7 cellular contexts compared by ENCODE assay signal in genomic region chr7:75410823-75411173, GRCh38. TPM values are rescaled to one million over a fixed set of nuclear protein-coding genes. Genes with fewer than 3 reads are reported as not detected.
A peak's percentile ranks its signal among the peaks of the same experiment; 100 is the strongest.
DNase-seq lines count a peak whose midpoint lies in the region; ATAC-seq and TF ChIP-seq lines count a peak whose summit lies in the region.
"Not testable (repeated sequence)": the region's sequence is repeated elsewhere in the genome, so short reads cannot be mapped to it uniquely, and the experiment has no call there.

No MANE protein-coding gene starts in this region.

- not testable (repeated sequence) for H3K4me1 ChIP-seq in HCT116 (ENCODE audit: control insufficient read depth in 1 of 2, insufficient read depth in 2 of 2, low read length in 2 of 2); PC-3 (ENCODE audit: insufficient read depth, low read length)

- POLR2A ChIA-PET in HCT116 (lab: Charles Lee); PC-3 (lab: Charles Lee; ENCODE audit: unreplicated experiment); activated naive CD8-positive, alpha-beta T cell treated with anti-CD3 and anti-CD28 coated beads, Interleukin-2, amount 10 ng/mL, durations not matched to agents 7 days and 5 days (lab: Charles Lee): not testable (repeated sequence)

- not testable (repeated sequence) for TF ChIP-seq POLR2A in HCT116 (IDR thresholded peaks at IDR 0.05; ENCODE audit: borderline replicate concordance, extremely low read depth, insufficient read depth, insufficient read length)

- H3K4me2 ChIP-seq in HCT116 (ENCODE audit: low read length); PC-3 (ENCODE audit: low read length): not testable (repeated sequence)

- not testable (repeated sequence) for TF ChIP-seq RAD21 in HCT116 (IDR thresholded peaks at IDR 0.05; ENCODE audit: low read depth)

- not testable (repeated sequence) for H3K9me2 ChIP-seq in HCT116 (ENCODE audit: insufficient read depth); PC-3 (replicated peaks; ENCODE audit: low read length)

- not testable (repeated sequence) for H3F3A ChIP-seq in PC-3 (ENCODE audit: low read length, unreplicated experiment)

- H3K27me3 Mint-ChIP-seq in activated naive CD8-positive, alpha-beta T cell treated with anti-CD3 and anti-CD28 coated beads, Interleukin-2, amount 10 ng/mL, durations not matched to agents 7 days and 5 days; memory B cell: not testable (repeated sequence)

- intact Hi-C loops in HCT116 (cut with micrococcal nuclease); PC-3 (cut with micrococcal nuclease): not testable (repeated sequence)

- ATAC-seq in GM18867 (IDR thresholded peaks at IDR 0.05; ENCODE audit: unreplicated experiment) = peak; percentile 10
- peak; percentile 5 for ATAC-seq in GM19463 (IDR thresholded peaks at IDR 0.05; ENCODE audit: unreplicated experiment)
- ATAC-seq in HCT116 = peak; percentile 33
- peak; percentile 14 for ATAC-seq in HG02943 (IDR thresholded peaks at IDR 0.05; ENCODE audit: low read depth, unreplicated experiment)
- peak; percentile 16 for ATAC-seq in PC-3
- peak; percentile 4 for ATAC-seq in activated naive CD8-positive, alpha-beta T cell treated with anti-CD3 and anti-CD28 coated beads, Interleukin-2, amount 10 ng/mL, durations not matched to agents 7 days and 5 days (ENCODE audit: low read depth)
- ATAC-seq in memory B cell (ENCODE audit: low read depth) = peak; percentile 11

- not testable (repeated sequence) for H3K4me1 Mint-ChIP-seq in activated naive CD8-positive, alpha-beta T cell treated with anti-CD3 and anti-CD28 coated beads, Interleukin-2, amount 10 ng/mL, durations not matched to agents 7 days and 5 days; memory B cell

- not testable (repeated sequence) for H3K9me3 ChIP-seq in HCT116 (ENCODE audit: control insufficient read depth in 1 of 2, insufficient read depth in 1 of 2, low read depth in 1 of 2, low read length in 2 of 2); PC-3 (ENCODE audit: low read length)

- H3K4me3 Mint-ChIP-seq in activated naive CD8-positive, alpha-beta T cell treated with anti-CD3 and anti-CD28 coated beads, Interleukin-2, amount 10 ng/mL, durations not matched to agents 7 days and 5 days; memory B cell: not testable (repeated sequence)

- not testable (repeated sequence) for H3K36me3 ChIP-seq in HCT116 (ENCODE audit: control insufficient read depth in 1 of 2, insufficient read depth in 2 of 2, low read length in 2 of 2); PC-3 (ENCODE audit: low read depth, low read length)

- not testable (repeated sequence) for H3K9me3 Mint-ChIP-seq in activated naive CD8-positive, alpha-beta T cell treated with anti-CD3 and anti-CD28 coated beads, Interleukin-2, amount 10 ng/mL, durations not matched to agents 7 days and 5 days; memory B cell

- not testable (repeated sequence) for TF ChIP-seq CTCF in HCT116 (IDR thresholded peaks at IDR 0.05 in 2 of 3, conservative IDR thresholded peaks at IDR 0.05 in 1 of 3; ENCODE audit: borderline replicate concordance in 1 of 3, insufficient read depth in 1 of 3, low read depth in 2 of 3, low read length in 2 of 3); PC-3 (conservative IDR thresholded peaks at IDR 0.05; ENCODE audit: low read depth, low read length)

- H3K27ac ChIP-seq in HCT116 (ENCODE audit: low read depth, low read length); PC-3 (ENCODE audit: low read length): not testable (repeated sequence)

- not testable (repeated sequence) for H2AFZ ChIP-seq in HCT116 (ENCODE audit: low read depth, low read length, poor library complexity, severe bottlenecking); PC-3 (ENCODE audit: low read length)

- not testable (repeated sequence) for H3K79me2 ChIP-seq in HCT116 (ENCODE audit: insufficient read depth, low read length); PC-3 (ENCODE audit: low read length)

- H3K36me3 Mint-ChIP-seq in activated naive CD8-positive, alpha-beta T cell treated with anti-CD3 and anti-CD28 coated beads, Interleukin-2, amount 10 ng/mL, durations not matched to agents 7 days and 5 days; memory B cell: not testable (repeated sequence)

- not testable (repeated sequence) for H3K4me3 ChIP-seq in HCT116 (replicated peaks in 1 of 2; ENCODE audit: low read depth in 1 of 2, low read length in 2 of 2); PC-3 (ENCODE audit: low read length)

- not testable (repeated sequence) for H3K27ac Mint-ChIP-seq in activated naive CD8-positive, alpha-beta T cell treated with anti-CD3 and anti-CD28 coated beads, Interleukin-2, amount 10 ng/mL, durations not matched to agents 7 days and 5 days; memory B cell

- not testable (repeated sequence) for DNase-seq in HCT116 (ENCODE audit: low read depth, low spot score); PC-3; activated naive CD8-positive, alpha-beta T cell treated with anti-CD3 and anti-CD28 coated beads, Interleukin-2, amount 10 ng/mL, durations not matched to agents 7 days and 5 days; memory B cell (ENCODE audit: low spot score in 2 of 2)

- H4K20me1 ChIP-seq in HCT116 (ENCODE audit: insufficient read depth); PC-3 (ENCODE audit: low read length): not testable (repeated sequence)

- CTCF ChIA-PET in HCT116 (lab: Charles Lee); PC-3 (lab: Charles Lee): not testable (repeated sequence)

- RAD21 ChIA-PET in HCT116 (lab: Charles Lee; ENCODE audit: low non-redundant PET in 1 of 2, low total read pairs in 2 of 2, uncharacterized antibody in 2 of 2, unreplicated experiment in 2 of 2) = not testable (repeated sequence)

- H3K9ac ChIP-seq in HCT116 (ENCODE audit: low read length); PC-3 (ENCODE audit: low read length): not testable (repeated sequence)

- not testable (repeated sequence) for H3K27me3 ChIP-seq in HCT116 (ENCODE audit: insufficient read depth, low read length); PC-3 (ENCODE audit: low read length)

- BruUV-seq in HCT116 (replicated peaks; lab: Mats Ljungman, UMichigan); PC-3 (replicated peaks; lab: Mats Ljungman, UMichigan): not testable (repeated sequence)

RNA-seq across cellular contexts. Expression of gene TRIM73, which starts 15.4 kb away (rescaled TPM):
- total RNA-seq in HCT116 (2021; ENCODE audit: unreplicated experiment) (8.8 TPM), PC-3 (2014; rRNA removed) (5.2 and 6.4 TPM in 2 replicates)
- polyA plus RNA-seq in HCT116 (2012) = 4.2 and 4.5 TPM in 2 replicates
- 10 to 100 TPM; 18.4 to 18.7 TPM for total RNA-seq in activated naive CD8-positive, alpha-beta T cell treated with anti-CD3 and anti-CD28 coated beads, Interleukin-2, amount 10 ng/mL, durations not matched to agents 7 days and 5 days
